1 cellular context compared by ENCODE assay signal in genomic region chr15:56244237-56244810, GRCh38.
TF ChIP-seq lines count a peak whose summit lies in the region.

No MANE protein-coding gene starts in this region.

TF ChIP-seq in HepG2, 621 proteins besides CTCF, POLR2A, EP300 and RAD21 (continued from another document):
- TF ChIP-seq GABPA (IDR thresholded peaks at IDR 0.05; ENCODE audit: low read depth, low read length), result no peak
- 0 out of 2 replicates have a peak, but pooled peaks have one; percentile 18 for TF ChIP-seq GABPA (CRISPR knock-in tag; IDR thresholded peaks at IDR 0.05; ENCODE audit: low read depth)
- no peak for TF ChIP-seq SALL2 (CRISPR knock-in tag; IDR thresholded peaks at IDR 0.05)
- peak; percentile 8; the same call in 1 of the 2 replicates for TF ChIP-seq CREM (IDR thresholded peaks at IDR 0.05)
- no peak for TF ChIP-seq CREM (CRISPR knock-in tag; IDR thresholded peaks at IDR 0.05)
- TF ChIP-seq ZFP37 (CRISPR knock-in tag; IDR thresholded peaks at IDR 0.05; ENCODE audit: borderline replicate concordance), result no peak
- TF ChIP-seq TOPORS (CRISPR knock-in tag; IDR thresholded peaks at IDR 0.05), result 0 out of 2 replicates have a peak, but pooled peaks have one; percentile 3
- 0 out of 2 replicates have a peak, but pooled peaks have one; percentile 15 for TF ChIP-seq ZBTB7B (CRISPR knock-in tag; IDR thresholded peaks at IDR 0.05)
- TF ChIP-seq ZNF263 (CRISPR knock-in tag; IDR thresholded peaks at IDR 0.05), result peak; percentile 76
- peak; percentile 55 for TF ChIP-seq POLR2AphosphoS5 (IDR thresholded peaks at IDR 0.05; ENCODE audit: low read depth, low read length)
- peak; percentile 62; the same call in 1 of the 2 replicates for TF ChIP-seq SIN3A (IDR thresholded peaks at IDR 0.05; ENCODE audit: borderline replicate concordance, low read depth, low read length)
- TF ChIP-seq KAT7 (CRISPR knock-in tag; IDR thresholded peaks at IDR 0.05; ENCODE audit: borderline replicate concordance), result 0 out of 2 replicates have a peak, but pooled peaks have one; percentile 12
- TF ChIP-seq ZMAT3 (CRISPR knock-in tag; conservative IDR thresholded peaks at IDR 0.05), result no peak
- 0 out of 2 replicates have a peak, but pooled peaks have one; percentile 9 for TF ChIP-seq NFKB2 (CRISPR knock-in tag; IDR thresholded peaks at IDR 0.05; ENCODE audit: borderline replicate concordance)
- TF ChIP-seq FOXJ3 (CRISPR knock-in tag; IDR thresholded peaks at IDR 0.05; ENCODE audit: borderline replicate concordance), result 0 out of 2 replicates have a peak, but pooled peaks have one; percentile 4
- 0 out of 2 replicates have a peak, but pooled peaks have one; percentile 31 for TF ChIP-seq NKX3-1 (CRISPR knock-in tag; IDR thresholded peaks at IDR 0.05)
- TF ChIP-seq ZNF33B (CRISPR knock-in tag; IDR thresholded peaks at IDR 0.05), result no peak
- no peak for TF ChIP-seq ZNF775 (CRISPR knock-in tag; IDR thresholded peaks at IDR 0.05; ENCODE audit: borderline replicate concordance)
- TF ChIP-seq KLF11 (CRISPR knock-in tag; IDR thresholded peaks at IDR 0.05), result no peak
- TF ChIP-seq ZC3H4 (CRISPR knock-in tag; IDR thresholded peaks at IDR 0.05; ENCODE audit: borderline replicate concordance), result peak; percentile 79; the same call in 1 of the 2 replicates
- peak; percentile 71; the same call in 1 of the 2 replicates for TF ChIP-seq RFXAP (CRISPR knock-in tag; IDR thresholded peaks at IDR 0.05; ENCODE audit: borderline replicate concordance)
- TF ChIP-seq RFX5 (IDR thresholded peaks at IDR 0.05; ENCODE audit: low read depth, low read length), result peak; percentile 44
- TF ChIP-seq ZHX1 (CRISPR knock-in tag; IDR thresholded peaks at IDR 0.05; ENCODE audit: low read depth), result 0 out of 2 replicates have a peak, but pooled peaks have one; percentile 3
- peak; percentile 41 for TF ChIP-seq MYC (CRISPR knock-in tag; IDR thresholded peaks at IDR 0.05; ENCODE audit: borderline replicate concordance)
- peak in 1 of 2 experiments; percentile 7; a peak in 1 of 4 replicates for TF ChIP-seq HMGXB4 (CRISPR knock-in tag; IDR thresholded peaks at IDR 0.05; ENCODE audit: borderline replicate concordance in 1 of 2, low read depth in 1 of 2)
- no peak for TF ChIP-seq ZSCAN12 (CRISPR knock-in tag; IDR thresholded peaks at IDR 0.05)
- TF ChIP-seq ZNF770 (CRISPR knock-in tag; IDR thresholded peaks at IDR 0.05), result no peak
- no peak for TF ChIP-seq NR3C1 (CRISPR knock-in tag; IDR thresholded peaks at IDR 0.05)
- 0 out of 2 replicates have a peak, but pooled peaks have one; percentile 41 for TF ChIP-seq KDM2A (CRISPR knock-in tag; IDR thresholded peaks at IDR 0.05; ENCODE audit: borderline replicate concordance, low read depth)
- 0 out of 2 replicates have a peak, but pooled peaks have one; percentile 13 for TF ChIP-seq ZNF891 (CRISPR knock-in tag; IDR thresholded peaks at IDR 0.05)
- 0 out of 2 replicates have a peak, but pooled peaks have one; percentile 8 for TF ChIP-seq ZFP36L1 (CRISPR knock-in tag; IDR thresholded peaks at IDR 0.05)
- no peak for TF ChIP-seq NONO (IDR thresholded peaks at IDR 0.05)
- peak; percentile 11; the same call in 1 of the 2 replicates for TF ChIP-seq NONO (CRISPR knock-in tag; conservative IDR thresholded peaks at IDR 0.05)
- 0 out of 2 replicates have a peak, but pooled peaks have one; percentile 38 for TF ChIP-seq ZNF607 (CRISPR knock-in tag; IDR thresholded peaks at IDR 0.05; ENCODE audit: borderline replicate concordance)
- peak; percentile 71 for TF ChIP-seq NFYC (CRISPR knock-in tag; IDR thresholded peaks at IDR 0.05)
- TF ChIP-seq ATF2 (CRISPR knock-in tag; IDR thresholded peaks at IDR 0.05), result 0 out of 2 replicates have a peak, but pooled peaks have one; percentile 0
